Comparison of ENCODE assay signal across 8 cellular contexts in the genomic region with DNA sequence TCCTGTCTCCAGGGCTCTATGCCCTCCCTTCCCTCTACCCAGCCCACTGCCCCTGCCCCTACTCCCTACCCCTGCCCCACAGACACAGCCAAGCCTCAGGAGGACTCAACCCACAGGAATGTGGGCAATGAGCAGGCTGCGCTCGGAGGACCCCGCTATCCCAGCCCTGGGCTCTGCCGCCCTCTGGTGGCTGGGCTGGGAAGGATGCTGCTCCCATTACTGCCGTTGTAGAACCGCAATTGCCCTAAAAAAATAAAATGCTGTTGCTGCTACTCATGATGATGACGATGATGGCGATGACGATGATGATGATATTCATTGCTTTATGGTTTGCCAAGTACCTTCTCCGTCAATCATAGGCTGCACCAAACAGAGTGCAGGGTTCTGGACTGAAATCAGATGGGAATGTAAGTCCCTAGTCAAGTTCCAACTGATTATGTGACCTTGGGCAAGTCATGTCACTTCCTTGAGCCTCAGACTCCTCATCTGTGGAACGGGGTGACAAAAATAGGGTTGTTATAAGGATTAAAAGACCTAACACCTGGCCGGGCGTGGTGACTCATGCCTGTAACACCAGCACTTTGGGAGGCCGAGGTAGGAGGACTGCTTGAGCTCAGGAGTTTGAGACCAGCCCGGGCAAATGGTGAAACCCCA. TPM values are rescaled to one million over a fixed set of nuclear protein-coding genes. Genes with fewer than 3 reads are reported as not detected.
DNase-seq lines count a peak whose midpoint lies in the region; ATAC-seq, FAIRE-seq and TF ChIP-seq lines count a peak whose summit lies in the region.

No MANE protein-coding gene starts in this region.

- FAIRE-seq in keratinocyte (lab: Jason Lieb, UNC), result peak; percentile 96

- no peak for TF ChIP-seq POLR2A in breast epithelium (IDR thresholded peaks at IDR 0.05)

- H3K4me3 ChIP-seq in breast epithelium (no peak overlapping the region), keratinocyte (ENCODE audit: control insufficient read depth in 2 of 3, extremely low read depth in 1 of 3, insufficient read depth in 2 of 3, low read depth in 1 of 3, low read length in 3 of 3) (peak overlapping the region in 1 of 3 experiments; percentile 32)

- dilution Hi-C loops in keratinocyte (cut with MboI; ENCODE audit: extremely low pct_ligation_motif_present, low sequenced_read_pairs), result no loop called here

- peak overlapping the region; percentile 47 for H3K9ac ChIP-seq in keratinocyte (ENCODE audit: control insufficient read depth, extremely low read depth, insufficient read depth, low read length)

- no peaks in the 10 kb centered on the region for H3K79me2 ChIP-seq in keratinocyte (ENCODE audit: control insufficient read depth, insufficient read depth, low read length)

- H4K20me1 ChIP-seq in keratinocyte (ENCODE audit: control insufficient read depth, extremely low read depth, insufficient read depth, low read length), result no peaks in the 10 kb centered on the region

- H3K9me3 ChIP-seq in breast epithelium (no peaks in the 10 kb centered on the region), keratinocyte (ENCODE audit: control insufficient read depth, low read depth, low read length) (no peaks in the 10 kb centered on the region)

- peak overlapping the region; percentile 63 for H3K4me2 ChIP-seq in keratinocyte (ENCODE audit: control insufficient read depth, extremely low read depth, insufficient read depth, low read depth, low read length)

- H3K36me3 ChIP-seq in breast epithelium (no peaks in the 10 kb centered on the region), keratinocyte (ENCODE audit: control insufficient read depth in 2 of 2, extremely low read depth in 1 of 2, insufficient read depth in 2 of 2, low read length in 2 of 2) (no peaks in the 10 kb centered on the region)

- DNase-seq in NCI-H510A treated with DMSO at 0.1 percent for 48 hours (lab: John Stamatoyannopoulos, UW), result peak; percentile 92
- DNase-seq in NCI-H510A (lab: John Stamatoyannopoulos, UW), result no peak
- peak; percentile 6 for DNase-seq in NCI-H146 treated with DMSO at 0.1 percent for 48 hours (lab: John Stamatoyannopoulos, UW; ENCODE audit: unreplicated experiment)
- DNase-seq in activated CD4-positive, CD25-positive, alpha-beta regulatory T cell (lab: John Stamatoyannopoulos, UW), result peak; percentile 52 to 66 (median 62)
- DNase-seq in breast epithelium (ENCODE audit: low spot score in 2 of 2), result no peak
- peak; percentile 90 for DNase-seq in keratinocyte (ENCODE audit: low read depth, low spot score)
- DNase-seq in stimulated activated CD4-positive, alpha-beta T cell treated with anti-CD3 and anti-CD28 coated beads, Interleukin-2, amount 100 ng/mL, for 4 hours (ENCODE audit: low read depth), result peak; percentile 70

- no peaks in the 10 kb centered on the region for H3K27me3 ChIP-seq in breast epithelium
- no peaks in the 10 kb centered on the region for H3K27me3 ChIP-seq in keratinocyte (ENCODE audit: control insufficient read depth, extremely low read depth, insufficient read depth, low read length)

- intact Hi-C loops in breast epithelium (cut with DNase I; ENCODE audit: low total_unique reads), result no loop called here

- peak; percentile 94 to 99 (median 98) for TF ChIP-seq CTCF in breast epithelium (IDR thresholded peaks at IDR 0.05)
- TF ChIP-seq CTCF in keratinocyte (optimal IDR thresholded peaks at IDR 0.05 in 1 of 3, IDR thresholded peaks at IDR 0.05 in 1 of 3, conservative IDR thresholded peaks at IDR 0.05 in 1 of 3; ENCODE audit: extremely low read depth in 1 of 3, insufficient read depth in 2 of 3, low read length in 3 of 3), result peak; percentile 93 to 98 (median 95)

- ATAC-seq in HG02678 (IDR thresholded peaks at IDR 0.05; ENCODE audit: unreplicated experiment), result no peak

- H3K27ac ChIP-seq in breast epithelium (no peak overlapping the region), keratinocyte (ENCODE audit: control insufficient read depth, insufficient read depth, low read length) (peak overlapping the region; percentile 84)

- no peaks in the 10 kb centered on the region for H3K9me1 ChIP-seq in keratinocyte (ENCODE audit: control insufficient read depth, extremely low read depth, insufficient read depth, low read length)

- H3K4me1 ChIP-seq in breast epithelium (peaks cover 0 to 4% of the 10 kb centered on the region in 2 donors), keratinocyte (ENCODE audit: control insufficient read depth, extremely low read depth, insufficient read depth, low read length) (peaks cover 60% of the 10 kb centered on the region)

- H2AFZ ChIP-seq in keratinocyte (ENCODE audit: control insufficient read depth, low read length), result no peak overlapping the region

RNA-seq across cellular contexts. Expression of a gene that starts 24.6 kb away (rescaled TPM):
- 10 to 100 TPM in 2 of 3 donors, 1 to 10 TPM in 1; 7.5 to 18.0 (median 12.9) TPM for total RNA-seq in breast epithelium
- 5.0 to 7.1 TPM (median 5.1 TPM) in 3 replicates for polyA plus RNA-seq in keratinocyte
- 2.4 TPM for polyA plus RNA-seq in keratinocyte (2011; ENCODE audit: low read depth)
- polyA plus RNA-seq in keratinocyte (2011; cell fraction: cytosol; rRNA removed), result 2.6 and 4.1 TPM in 2 replicates
- 10.6 and 14.4 TPM in 2 replicates for polyA plus RNA-seq in keratinocyte (2011; cell fraction: nucleus; rRNA removed)
- polyA plus RNA-seq in keratinocyte (2012; ENCODE audit: low replicate concordance), result 2.1 and 5.8 TPM in 2 replicates
- polyA minus RNA-seq in keratinocyte, result 4.3 to 8.0 TPM (median 4.6 TPM) in 3 replicates
- polyA minus RNA-seq in keratinocyte (2011; cell fraction: cytosol; rRNA and poly(A)+ RNA removed), result 4.4 TPM
- polyA minus RNA-seq in keratinocyte (2011; cell fraction: nucleus; rRNA and poly(A)+ RNA removed), result 3.0 and 4.4 TPM in 2 replicates

RNA-seq across cellular contexts. Expression of a gene that starts 32.0 kb away (rescaled TPM):
- 10 to 100 TPM in 2 of 3 donors, 1 to 10 TPM in 1; 5.8 to 18.4 (median 16.7) TPM for total RNA-seq in breast epithelium
- polyA plus RNA-seq in keratinocyte, result 55.6 to 70.9 TPM (median 60.3 TPM) in 3 replicates
- 31.9 TPM for polyA plus RNA-seq in keratinocyte (2011; ENCODE audit: low read depth)
- 36.6 and 49.9 TPM in 2 replicates for polyA plus RNA-seq in keratinocyte (2011; cell fraction: cytosol; rRNA removed)
- polyA plus RNA-seq in keratinocyte (2011; cell fraction: nucleus; rRNA removed), result 176 and 195 TPM in 2 replicates
- 64.4 and 71.6 TPM in 2 replicates for polyA plus RNA-seq in keratinocyte (2012; ENCODE audit: low replicate concordance)
- 113 to 223 TPM (median 129 TPM) in 3 replicates for polyA minus RNA-seq in keratinocyte
- 152 TPM for polyA minus RNA-seq in keratinocyte (2011; cell fraction: cytosol; rRNA and poly(A)+ RNA removed)
- 153 and 207 TPM in 2 replicates for polyA minus RNA-seq in keratinocyte (2011; cell fraction: nucleus; rRNA and poly(A)+ RNA removed)

RNA-seq across cellular contexts. Expression of a gene that starts 49.1 kb away (rescaled TPM):
- 1 to 10 TPM; 4.3 to 9.5 (median 8.2) TPM for total RNA-seq in breast epithelium
- polyA plus RNA-seq in keratinocyte, result 1.7 to 3.6 TPM (median 2.5 TPM) in 3 replicates
- 0.85 TPM for polyA plus RNA-seq in keratinocyte (2011; ENCODE audit: low read depth)
- 0.83 and 3.8 TPM in 2 replicates for polyA plus RNA-seq in keratinocyte (2011; cell fraction: cytosol; rRNA removed)
- polyA plus RNA-seq in keratinocyte (2011; cell fraction: nucleus; rRNA removed), result 2.1 and 3.4 TPM in 2 replicates
- polyA plus RNA-seq in keratinocyte (2012; ENCODE audit: low replicate concordance), result 1.6 and 4.7 TPM in 2 replicates
- polyA minus RNA-seq in keratinocyte, result 3.3 to 12.7 TPM (median 7.3 TPM) in 3 replicates
- 9.6 TPM for polyA minus RNA-seq in keratinocyte (2011; cell fraction: cytosol; rRNA and poly(A)+ RNA removed)
- 2.2 and 5.0 TPM in 2 replicates for polyA minus RNA-seq in keratinocyte (2011; cell fraction: nucleus; rRNA and poly(A)+ RNA removed)

Comparison
In these comparisons a context has a peak if more than half of its experiments do, and no peak if none do; other contexts are left out.
1. DNase-seq: peak in NCI-H510A treated with DMSO at 0.1 percent for 48 hours (single experiment), NCI-H146 treated with DMSO at 0.1 percent for 48 hours (single experiment), activated CD4-positive, CD25-positive, alpha-beta regulatory T cell (4 of 4), keratinocyte (single experiment) and stimulated activated CD4-positive, alpha-beta T cell treated with anti-CD3 and anti-CD28 coated beads, Interleukin-2, amount 100 ng/mL, for 4 hours (single experiment); none in NCI-H510A (single experiment) and breast epithelium (0 of 2).